Comparison of ENCODE assay signal across 16 cellular contexts in the genomic region with DNA sequence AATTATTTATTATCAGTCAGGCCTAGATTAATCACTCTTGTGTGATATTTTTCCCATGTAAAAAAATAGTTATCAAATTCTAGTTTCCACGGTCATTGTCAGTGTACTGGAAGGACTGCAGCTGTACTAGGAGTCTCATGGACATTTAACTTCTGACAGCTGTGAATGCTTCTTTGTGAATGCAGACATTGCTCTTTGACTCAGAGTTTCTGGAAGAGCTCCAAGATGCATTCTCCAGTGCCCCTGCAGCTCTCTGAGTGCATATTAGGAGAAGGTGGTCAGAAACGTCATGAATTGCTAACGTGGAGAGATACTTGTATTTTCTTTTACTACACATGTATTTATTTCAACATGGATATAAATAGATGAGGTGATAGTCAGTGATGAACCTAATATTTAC.
DNase-seq lines count a peak whose midpoint lies in the region; TF ChIP-seq lines count a peak whose summit lies in the region.
"Had no signal": no experiment of that assay in that cellular context is flagged by ENCODE, and none has a peak within 500 bp of the region (broad histone marks: within the 10 kb centered on the region; RNA-seq: fewer than 3 reads in every experiment).

No MANE protein-coding gene starts in this region.

- TF ChIP-seq CTCF in choroid plexus epithelial cell (conservative IDR thresholded peaks at IDR 0.05; ENCODE audit: low read depth, low read length) = no peak

- DNase-seq in NCI-H1417 (lab: John Stamatoyannopoulos, UW) (peak in 2 of 3 experiments; percentile 20 to 62), NCI-H1417 treated with DMSO at 0.1 percent for 48 hours (lab: John Stamatoyannopoulos, UW) (no peak), NCI-H345 treated with DMSO at 0.1 percent for 48 hours (lab: John Stamatoyannopoulos, UW; ENCODE audit: unreplicated experiment) (peak; percentile 32), choroid plexus epithelial cell (ENCODE audit: low read depth) (peak; percentile 64), non-pigmented ciliary epithelial cell (ENCODE audit: low read depth) (peak; percentile 71), SIG-M5 (lab: John Stamatoyannopoulos, UW) (no peak), NCI-H2107 treated with DMSO at 0.1 percent for 48 hours (lab: John Stamatoyannopoulos, UW; ENCODE audit: unreplicated experiment) (no peak)
- no peak for DNase-seq in activated naive CD4-positive, alpha-beta T cell (lab: John Stamatoyannopoulos, UW)
- DNase-seq: activated effector memory CD4-positive, alpha-beta T cell treated with Interleukin-2 at 50 U/mL for 16 hours; effector CD8-positive, alpha-beta T cell; gastrocnemius medialis; OCI-M1; stimulated activated CD4-positive, alpha-beta T cell treated with anti-CD3 and anti-CD28 coated beads, Interleukin-4, amount 100 ng/mL, for 24 hours; T-helper 1 cell; thyroid gland had no signal

- H3K4me3 ChIP-seq in choroid plexus epithelial cell (ENCODE audit: low read depth, low read length) = no peak overlapping the region
- H3K4me3 ChIP-seq: A549, gastrocnemius medialis, thyroid gland had no signal

Comparison
In these comparisons a context has a peak if more than half of its experiments do, and no peak if none do; other contexts are left out.
1. DNase-seq: peak in NCI-H1417 (2 of 3), NCI-H345 treated with DMSO at 0.1 percent for 48 hours (single experiment), choroid plexus epithelial cell (single experiment) and non-pigmented ciliary epithelial cell (single experiment); none in NCI-H1417 treated with DMSO at 0.1 percent for 48 hours (single experiment), activated naive CD4-positive, alpha-beta T cell (0 of 4), SIG-M5 (single experiment) and NCI-H2107 treated with DMSO at 0.1 percent for 48 hours (single experiment).